Comparison of ENCODE assay signal across 27 cellular contexts in the genomic region with DNA sequence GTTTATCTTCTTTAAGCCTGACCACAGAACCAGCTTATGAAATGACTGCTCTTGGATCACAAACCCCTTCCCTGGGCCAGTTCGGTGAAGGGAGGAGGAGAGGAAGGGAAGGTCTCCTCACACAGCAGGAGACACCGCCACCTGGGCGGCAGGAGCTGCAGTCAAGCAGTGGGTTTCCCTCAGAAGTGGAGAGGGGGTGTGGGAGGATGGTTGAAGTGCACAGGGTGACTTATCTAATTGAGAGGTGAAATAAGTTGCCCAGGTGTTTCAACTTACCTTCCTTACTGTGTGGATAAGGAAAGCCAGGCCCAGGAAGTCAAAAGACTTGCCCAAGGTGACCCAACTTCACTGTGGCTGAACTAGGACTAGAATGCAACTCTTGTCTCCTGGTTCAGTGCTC.
"Had no signal": no experiment of that assay in that cellular context is flagged by ENCODE, and none has a peak within 500 bp of the region (broad histone marks: within the 10 kb centered on the region; RNA-seq: fewer than 3 reads in every experiment).

No MANE protein-coding gene starts in this region.

- H3K9me3 ChIP-seq: colonic mucosa, esophagus squamous epithelium, gastrocnemius medialis, gastroesophageal sphincter, heart left ventricle, heart right ventricle had no signal

- FAIRE-seq: colon, endometrium, endothelial cell of umbilical vein, frontal cortex had no signal

- H3K27ac ChIP-seq: colonic mucosa, coronary artery, epithelial cell of prostate, esophagus squamous epithelium, foreskin keratinocyte, gastrocnemius medialis, gastroesophageal sphincter, heart left ventricle, heart right ventricle had no signal

- H3K36me3 ChIP-seq: colonic mucosa, esophagus squamous epithelium, gastrocnemius medialis, gastroesophageal sphincter, heart left ventricle, heart right ventricle had no signal

- H3K4me3 ChIP-seq: colonic mucosa, coronary artery, dorsolateral prefrontal cortex, esophagus squamous epithelium, gastrocnemius medialis, gastroesophageal sphincter, heart left ventricle, heart right ventricle had no signal

- DNase-seq: colonic mucosa; cortex of kidney; dermis blood vessel endothelial cell; dorsolateral prefrontal cortex; effector CD4-positive, alpha-beta T cell; effector CD8-positive, alpha-beta T cell; effector memory CD4-positive, alpha-beta T cell; effector memory CD8-positive, alpha-beta T cell; endodermal cell; erythroblast; esophagus squamous epithelium; foreskin fibroblast; foreskin keratinocyte; foreskin melanocyte; gastrocnemius medialis; glutamatergic neuron; head of caudate nucleus; heart left ventricle; heart right ventricle had no signal

- H3K27me3 ChIP-seq: colonic mucosa, esophagus squamous epithelium, foreskin keratinocyte, gastrocnemius medialis, gastroesophageal sphincter, heart left ventricle, heart right ventricle had no signal

- H3K4me1 ChIP-seq: colonic mucosa had no signal

- ATAC-seq: effector memory CD8-positive, alpha-beta T cell; esophagus mucosa; foreskin keratinocyte; gastrocnemius medialis; gastroesophageal sphincter; heart left ventricle; heart right ventricle had no signal
